ENCODE assay signal across 28 cellular contexts in genomic region chr17:56305017-56305416, GRCh38.
DNase-seq lines count a peak whose midpoint lies in the region; ATAC-seq, FAIRE-seq and TF ChIP-seq lines count a peak whose summit lies in the region.
"Had no signal": no experiment of that assay in that cellular context is flagged by ENCODE, and none has a peak within 500 bp of the region (broad histone marks: within the 10 kb centered on the region; RNA-seq: fewer than 3 reads in every experiment).

No MANE protein-coding gene starts in this region.

- FAIRE-seq in H54 (lab: Jason Lieb, UNC) = peak; percentile 60
- FAIRE-seq: GM12892 had no signal

- H3K36me3 ChIP-seq in DND-41 (ENCODE audit: insufficient read depth, low read length) (no peaks in the 10 kb centered on the region), OCI-LY7 (ENCODE audit: insufficient read depth, low read length) (no peaks in the 10 kb centered on the region), esophagus muscularis mucosa (no peaks in the 10 kb centered on the region)
- H3K36me3 ChIP-seq: ascending aorta, suprapubic skin had no signal

- CTCF ChIA-PET in OCI-LY7 (lab: Charles Lee; ENCODE audit: unreplicated experiment) = no interaction called here

- H3K4me2 ChIP-seq in DND-41 (ENCODE audit: insufficient read depth, low read length) (no peak overlapping the region), OCI-LY7 (ENCODE audit: low read length) (no peak overlapping the region)

- H3K9me2 ChIP-seq in OCI-LY7 (ENCODE audit: insufficient read depth, low read length) = no peaks in the 10 kb centered on the region

- H3K9me3 ChIP-seq in DND-41 (ENCODE audit: insufficient read depth, low read length, severe bottlenecking) (peaks cover 7% of the 10 kb centered on the region), OCI-LY7 (ENCODE audit: low read length) (no peaks in the 10 kb centered on the region), esophagus muscularis mucosa (no peaks in the 10 kb centered on the region)
- H3K9me3 ChIP-seq: ascending aorta, suprapubic skin had no signal

- H3K27me3 ChIP-seq in DND-41 (ENCODE audit: insufficient read depth, low read length, poor library complexity) (no peaks in the 10 kb centered on the region), esophagus muscularis mucosa (no peaks in the 10 kb centered on the region)
- H3K27me3 ChIP-seq: ascending aorta, suprapubic skin had no signal

- ATAC-seq in DND-41 (ENCODE audit: insufficient read depth, low read depth) (no peak), HG02885 (IDR thresholded peaks at IDR 0.05; ENCODE audit: poor library complexity, unreplicated experiment) (no peak)
- ATAC-seq: effector memory CD8-positive, alpha-beta T cell; left lobe of liver; sciatic nerve; stimulated activated memory B cell treated with anti-CD40 and anti-IgM and Interleukin-4, amounts not matched to agents 10 μg/mL and 1 μg/mL and 100 μg/mL, for 72 hours had no signal

- peaks cover 40% of the 10 kb centered on the region for H3K4me1 ChIP-seq in DND-41 (ENCODE audit: insufficient read depth, low read length)
- H3K4me1 ChIP-seq in OCI-LY7 (ENCODE audit: insufficient read depth, low read length, poor library complexity, severe bottlenecking) = no peaks in the 10 kb centered on the region
- H3K4me1 ChIP-seq in esophagus muscularis mucosa = no peaks in the 10 kb centered on the region
- H3K4me1 ChIP-seq: ascending aorta, suprapubic skin had no signal

- TF ChIP-seq EP300 in esophagus muscularis mucosa (IDR thresholded peaks at IDR 0.05) = no peak

- DNase-seq in DND-41 (peak; percentile 17), H54 (ENCODE audit: insufficient read length, low spot score) (no peak), OCI-LY7 (ENCODE audit: low spot score) (no peak), esophagus muscularis mucosa (ENCODE audit: extremely low spot score) (peak; percentile 14)
- no peak for DNase-seq in activated CD4-positive, alpha-beta T cell treated with anti-CD3 and anti-CD28 coated beads, Interleukin-2, amount 50 U/mL, for 48 hours
- no peak for DNase-seq in NK-92 treated with Interleukin-12 subunit alpha and Interleukin-12 subunit beta, amount 100 ng/mL, for 24 hours (lab: John Stamatoyannopoulos, UW)
- DNase-seq: activated CD4-positive, alpha-beta T cell treated with anti-CD3 and anti-CD28 coated beads for 48 hours; activated gamma-delta T cell; activated naive CD8-positive, alpha-beta T cell treated with anti-CD3 and anti-CD28 coated beads, Interleukin-2, amount 10 ng/mL, durations not matched to agents 7 days and 5 days; activated T-cell treated with anti-CD3 and anti-CD28 coated beads, Interleukin-2, amount 50 U/mL, for 24 hours; C1 segment of cervical spinal cord; Calu3; cortex of kidney; effector memory CD8-positive, alpha-beta T cell; EL; mesenchymal stem cell; NCI-H1048; NCI-H187; NCI-H526; stimulated activated CD4-positive, alpha-beta T cell treated with anti-CD3 and anti-CD28 coated beads, Interleukin-12 subunit alpha, Interleukin-12 subunit beta, amount 100 ng/mL, for 4 hours; stimulated activated CD4-positive, alpha-beta T cell treated with anti-CD3 and anti-CD28 coated beads, Interleukin-4, amount 100 ng/mL, for 4 hours had no signal

- no peak overlapping the region for H3K9ac ChIP-seq in DND-41 (ENCODE audit: low read depth, low read length)

- intact Hi-C loops in OCI-LY7 (cut with micrococcal nuclease; ENCODE audit: unreplicated experiment) (no loop called here), esophagus muscularis mucosa (cut with DNase I) (no loop called here)

- TF ChIP-seq CTCF in DND-41 (IDR thresholded peaks at IDR 0.05; ENCODE audit: borderline replicate concordance, extremely low read depth, low read length, poor library complexity, severe bottlenecking) (peak; percentile 42), OCI-LY7 (conservative IDR thresholded peaks at IDR 0.05; ENCODE audit: low read length) (0 out of 2 replicates have a peak, but pooled peaks have one; percentile 20), esophagus muscularis mucosa (IDR thresholded peaks at IDR 0.05) (no peak)

- H3K79me2 ChIP-seq in DND-41 (ENCODE audit: insufficient read depth, low read length) = no peaks in the 10 kb centered on the region
- no peaks in the 10 kb centered on the region for H3K79me2 ChIP-seq in OCI-LY7 (ENCODE audit: insufficient read depth, low read depth, low read length)

- no TSS peak for BruUV-seq in OCI-LY7 (replicated peaks; lab: Mats Ljungman, UMichigan)

- 92% methylated on average over 1 of the region's 1 CpG for WGBS in esophagus muscularis mucosa

- no peak overlapping the region for H3K4me3 ChIP-seq in DND-41 (ENCODE audit: low read depth in 1 of 2, low read length in 2 of 2)
- H3K4me3 ChIP-seq in OCI-LY7 (ENCODE audit: low read depth, low read length, poor library complexity, severe bottlenecking) = no peak overlapping the region
- H3K4me3 ChIP-seq in esophagus muscularis mucosa = no peak overlapping the region
- H3K4me3 ChIP-seq: ascending aorta, suprapubic skin had no signal

- no peak for TF ChIP-seq POLR2A in H54 (IDR thresholded peaks at IDR 0.05; ENCODE audit: low read depth, low read length)
- no peak for TF ChIP-seq POLR2A in esophagus muscularis mucosa (IDR thresholded peaks at IDR 0.05; ENCODE audit: low read depth)

- POLR2A ChIA-PET in OCI-LY7 (lab: Charles Lee) = no interaction called here

- no peaks in the 10 kb centered on the region for H4K20me1 ChIP-seq in DND-41 (ENCODE audit: insufficient read depth, low read length)
- H4K20me1 ChIP-seq in OCI-LY7 (ENCODE audit: insufficient read depth, low read length) = no peaks in the 10 kb centered on the region

- H2AFZ ChIP-seq in DND-41 (ENCODE audit: low read depth, low read length) (no peak overlapping the region), OCI-LY7 (ENCODE audit: low read length) (no peak overlapping the region)

- H3K27ac ChIP-seq in DND-41 (ENCODE audit: low read length) = peak overlapping the region; percentile 7; the same call in 1 of the 2 replicates
- H3K27ac ChIP-seq in OCI-LY7 (ENCODE audit: low read depth, low read length, poor library complexity, severe bottlenecking) = no peak overlapping the region
- no peak overlapping the region for H3K27ac ChIP-seq in esophagus muscularis mucosa (replicated peaks in 1 of 4)
- H3K27ac ChIP-seq: ascending aorta, suprapubic skin had no signal

Comparison
In these comparisons a context has a peak if more than half of its experiments do, and no peak if none do; other contexts are left out.
1. DNase-seq: peak in DND-41 (single experiment) and esophagus muscularis mucosa (single experiment); none in H54 (single experiment), OCI-LY7 (single experiment), activated CD4-positive, alpha-beta T cell treated with anti-CD3 and anti-CD28 coated beads, Interleukin-2, amount 50 U/mL, for 48 hours (0 of 2) and NK-92 treated with Interleukin-12 subunit alpha and Interleukin-12 subunit beta, amount 100 ng/mL, for 24 hours (single experiment).
2. CTCF ChIP-seq: peak in DND-41 (single experiment) and OCI-LY7 (single experiment); none in esophagus muscularis mucosa (0 of 3).